26 cellular contexts compared by ENCODE assay signal in the genomic region with DNA sequence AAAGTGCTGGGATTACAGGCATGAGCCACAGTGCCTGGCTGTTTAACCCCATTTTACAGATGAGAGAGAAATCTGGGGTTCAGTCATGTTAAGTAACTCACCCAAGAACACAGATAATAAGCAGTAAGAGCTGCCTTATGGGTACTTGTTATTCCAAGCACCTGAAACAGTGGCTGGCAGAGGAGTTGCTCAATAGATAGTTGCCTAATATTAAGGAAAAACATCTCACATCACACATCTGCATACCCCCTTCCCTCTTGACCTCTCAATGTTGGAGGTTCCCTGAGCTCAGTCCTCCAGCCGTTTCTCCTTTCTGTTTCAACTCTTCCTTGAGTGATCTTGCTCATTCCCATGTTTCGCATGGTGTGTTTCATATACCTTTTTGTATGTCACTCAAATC.
DNase-seq lines count a peak whose midpoint lies in the region; ATAC-seq and TF ChIP-seq lines count a peak whose summit lies in the region.
"Had no signal": no experiment of that assay in that cellular context is flagged by ENCODE, and none has a peak within 500 bp of the region (broad histone marks: within the 10 kb centered on the region; RNA-seq: fewer than 3 reads in every experiment).

No MANE protein-coding gene starts in this region.

- no peaks in the 10 kb centered on the region for H3K9me3 ChIP-seq in CD4-positive, CD25-positive, alpha-beta regulatory T cell (ENCODE audit: control insufficient read depth in 2 of 2, low read length in 2 of 2)
- H3K9me3 ChIP-seq in CD8-positive, alpha-beta T cell (ENCODE audit: low read length): no peaks in the 10 kb centered on the region
- no peaks in the 10 kb centered on the region for H3K9me3 ChIP-seq in naive thymus-derived CD4-positive, alpha-beta T cell (ENCODE audit: control insufficient read depth in 2 of 3, low read length in 3 of 3)
- no peaks in the 10 kb centered on the region for H3K9me3 ChIP-seq in heart left ventricle
- H3K9me3 ChIP-seq: BLaER1, SJSA1 had no signal

- POLR2A ChIA-PET in CD8-positive, alpha-beta T cell (lab: Charles Lee): interaction anchor here (0.8 kb wide), 1 partner anchor 1469 kb away, joined by 3 read pairs; no protein-coding TSS in a partner anchor
- POLR2A ChIA-PET in naive thymus-derived CD4-positive, alpha-beta T cell (lab: Charles Lee): interaction anchor here (0.9 kb wide), 1 partner anchor 12 kb away, joined by 5 read pairs; no protein-coding TSS in a partner anchor

- H3K36me3 Mint-ChIP-seq in CD4-positive, CD25-positive, alpha-beta regulatory T cell: peaks cover 42% of the 10 kb centered on the region
- H3K36me3 Mint-ChIP-seq in CD8-positive, alpha-beta T cell: peaks cover 63% of the 10 kb centered on the region
- peaks cover 19% of the 10 kb centered on the region for H3K36me3 Mint-ChIP-seq in central memory CD8-positive, alpha-beta T cell (ENCODE audit: insufficient read depth)
- H3K36me3 Mint-ChIP-seq in naive thymus-derived CD4-positive, alpha-beta T cell: peaks cover 6 to 63% (median 41%) of the 10 kb centered on the region in 5 donors
- H3K36me3 Mint-ChIP-seq in progenitor cell of endocrine pancreas (ENCODE audit: insufficient read depth): peaks cover 4% of the 10 kb centered on the region

- no peak for TF ChIP-seq CTCF in CD8-positive, alpha-beta T cell (IDR thresholded peaks at IDR 0.05)
- TF ChIP-seq CTCF in heart left ventricle (IDR thresholded peaks at IDR 0.05) (no peak), progenitor cell of endocrine pancreas (IDR thresholded peaks at IDR 0.05; ENCODE audit: unreplicated experiment) (no peak)

- intact Hi-C loops in CD8-positive, alpha-beta T cell (cut with DNase I, micrococcal nuclease): no loop called here
- intact Hi-C loops in naive thymus-derived CD4-positive, alpha-beta T cell (cut with micrococcal nuclease): no loop called here
- intact Hi-C loops in heart left ventricle (cut with DNase I): no loop called here

- no peaks in the 10 kb centered on the region for H3K9me3 Mint-ChIP-seq in CD4-positive, CD25-positive, alpha-beta regulatory T cell
- no peaks in the 10 kb centered on the region for H3K9me3 Mint-ChIP-seq in CD8-positive, alpha-beta T cell
- H3K9me3 Mint-ChIP-seq in central memory CD8-positive, alpha-beta T cell: no peaks in the 10 kb centered on the region
- H3K9me3 Mint-ChIP-seq in naive thymus-derived CD4-positive, alpha-beta T cell: peaks cover 0 to 4% (median 0%) of the 10 kb centered on the region in 11 donors
- H3K9me3 Mint-ChIP-seq in progenitor cell of endocrine pancreas (ENCODE audit: low read depth): no peaks in the 10 kb centered on the region

- H3K4me3 ChIP-seq in CD4-positive, CD25-positive, alpha-beta regulatory T cell (ENCODE audit: low read depth, low read length): no peak overlapping the region
- H3K4me3 ChIP-seq in CD8-positive, alpha-beta T cell (ENCODE audit: low read depth, low read length): no peak overlapping the region
- no peak overlapping the region for H3K4me3 ChIP-seq in naive thymus-derived CD4-positive, alpha-beta T cell (ENCODE audit: low read length)
- no peak overlapping the region for H3K4me3 ChIP-seq in heart left ventricle
- H3K4me3 ChIP-seq: BLaER1, PC-9, SJSA1 had no signal

- no peak overlapping the region for H3K4me3 Mint-ChIP-seq in CD4-positive, CD25-positive, alpha-beta regulatory T cell
- H3K4me3 Mint-ChIP-seq in CD8-positive, alpha-beta T cell: no peak overlapping the region
- H3K4me3 Mint-ChIP-seq in central memory CD8-positive, alpha-beta T cell: no peak overlapping the region
- H3K4me3 Mint-ChIP-seq in naive thymus-derived CD4-positive, alpha-beta T cell: no peak overlapping the region
- H3K4me3 Mint-ChIP-seq in progenitor cell of endocrine pancreas (ENCODE audit: low read depth): no peak overlapping the region

- H3K27ac Mint-ChIP-seq in CD4-positive, CD25-positive, alpha-beta regulatory T cell: peak overlapping the region; percentile 15 to 60 (median 36)
- H3K27ac Mint-ChIP-seq in CD8-positive, alpha-beta T cell: peak overlapping the region; percentile 0
- peak overlapping the region; percentile 64 for H3K27ac Mint-ChIP-seq in central memory CD8-positive, alpha-beta T cell (ENCODE audit: low read depth)
- H3K27ac Mint-ChIP-seq in naive thymus-derived CD4-positive, alpha-beta T cell: peak overlapping the region in 7 of 9 donors; percentile 3 to 78 (median 60)
- no peak overlapping the region for H3K27ac Mint-ChIP-seq in progenitor cell of endocrine pancreas

- CTCF ChIA-PET in CD8-positive, alpha-beta T cell (lab: Charles Lee): interaction anchor here (1.5 kb wide), 1 partner anchor 9 kb away, joined by 4 read pairs; no protein-coding TSS in a partner anchor
- CTCF ChIA-PET in naive thymus-derived CD4-positive, alpha-beta T cell (lab: Charles Lee): interaction anchor here (1.0 to 1.4 kb wide), 3 partner anchors 10 to 33 kb away, joined by 3 to 5 read pairs (median 3); no protein-coding TSS in a partner anchor

- WGBS in heart left ventricle, 4 donors: 90 to 99% (median 95%) methylated on average over 2 of the region's 2 CpGs

- peaks cover 14% of the 10 kb centered on the region for H3K36me3 ChIP-seq in CD4-positive, CD25-positive, alpha-beta regulatory T cell (ENCODE audit: control insufficient read depth, insufficient read depth, low read length)
- no peaks in the 10 kb centered on the region for H3K36me3 ChIP-seq in CD8-positive, alpha-beta T cell (ENCODE audit: insufficient read depth, low read length)
- H3K36me3 ChIP-seq in naive thymus-derived CD4-positive, alpha-beta T cell (ENCODE audit: control insufficient read depth in 2 of 3, insufficient read depth in 3 of 3, low read length in 3 of 3): peaks cover 0 to 5% (median 0%) of the 10 kb centered on the region in 3 experiments
- peaks cover 0 to 5% (median 0%) of the 10 kb centered on the region in 9 donors for H3K36me3 ChIP-seq in heart left ventricle
- H3K36me3 ChIP-seq: SJSA1 had no signal

- H3K27ac ChIP-seq in CD4-positive, CD25-positive, alpha-beta regulatory T cell (ENCODE audit: insufficient read depth, low read length, poor library complexity, severe bottlenecking): no peak overlapping the region
- no peak overlapping the region for H3K27ac ChIP-seq in CD8-positive, alpha-beta T cell (ENCODE audit: low read depth, low read length)
- H3K27ac ChIP-seq in naive thymus-derived CD4-positive, alpha-beta T cell (ENCODE audit: low read depth, low read length): no peak overlapping the region
- H3K27ac ChIP-seq in heart left ventricle: no peak overlapping the region
- H3K27ac ChIP-seq: BLaER1, HL-60, PC-9, SJSA1 had no signal

- H3K27me3 Mint-ChIP-seq in CD4-positive, CD25-positive, alpha-beta regulatory T cell: no peaks in the 10 kb centered on the region
- H3K27me3 Mint-ChIP-seq in CD8-positive, alpha-beta T cell (ENCODE audit: low read depth): no peaks in the 10 kb centered on the region
- H3K27me3 Mint-ChIP-seq in central memory CD8-positive, alpha-beta T cell: no peaks in the 10 kb centered on the region
- no peaks in the 10 kb centered on the region for H3K27me3 Mint-ChIP-seq in naive thymus-derived CD4-positive, alpha-beta T cell
- no peaks in the 10 kb centered on the region for H3K27me3 Mint-ChIP-seq in progenitor cell of endocrine pancreas

- ATAC-seq in CD4-positive, CD25-positive, alpha-beta regulatory T cell (ENCODE audit: low read depth in 2 of 2): no peak
- no peak for ATAC-seq in CD8-positive, alpha-beta T cell
- ATAC-seq in central memory CD8-positive, alpha-beta T cell (replicated peaks; ENCODE audit: extremely low read depth, poor library complexity, severe bottlenecking): no peak
- ATAC-seq in naive thymus-derived CD4-positive, alpha-beta T cell: no peak
- ATAC-seq in heart left ventricle: no peak
- ATAC-seq: Right ventricle myocardium inferior had no signal

- DNase-seq in CD4-positive, CD25-positive, alpha-beta regulatory T cell: no peak
- no peak for DNase-seq in CD8-positive, alpha-beta T cell
- DNase-seq in central memory CD8-positive, alpha-beta T cell (ENCODE audit: low spot score in 2 of 2): no peak
- DNase-seq in naive thymus-derived CD4-positive, alpha-beta T cell: no peak
- no peak for DNase-seq in NOMO-1 treated with DMSO at 0.1 percent for 48 hours (lab: John Stamatoyannopoulos, UW; ENCODE audit: unreplicated experiment)
- DNase-seq in heart left ventricle: no peak
- no peak for DNase-seq in progenitor cell of endocrine pancreas (ENCODE audit: low spot score, unreplicated experiment)
- DNase-seq: Calu3; DND-41; GOT3; HCEC 1CT; Karpas-422; MV-4-11; NCI-H1105; NCI-H1436 treated with DMSO at 0.1 percent for 48 hours; NCI-H187 treated with DMSO at 0.1 percent for 48 hours; NCI-H2171 treated with DMSO at 0.1 percent for 48 hours; NCI-H345; NCI-H524; NCI-H82; NK-92 treated with Interleukin-12 subunit alpha and Interleukin-12 subunit beta, amount 100 ng/mL, for 24 hours; PC-9 had no signal

- peaks cover 7 to 34% (median 12%) of the 10 kb centered on the region in 4 donors for H3K4me1 Mint-ChIP-seq in CD4-positive, CD25-positive, alpha-beta regulatory T cell
- peaks cover 10% of the 10 kb centered on the region for H3K4me1 Mint-ChIP-seq in CD8-positive, alpha-beta T cell (ENCODE audit: low read depth)
- H3K4me1 Mint-ChIP-seq in central memory CD8-positive, alpha-beta T cell: peaks cover 48% of the 10 kb centered on the region
- H3K4me1 Mint-ChIP-seq in naive thymus-derived CD4-positive, alpha-beta T cell: peaks cover 0 to 57% (median 37%) of the 10 kb centered on the region in 7 donors
- H3K4me1 Mint-ChIP-seq in progenitor cell of endocrine pancreas (ENCODE audit: low read depth): no peaks in the 10 kb centered on the region

- no peaks in the 10 kb centered on the region for H3K27me3 ChIP-seq in CD4-positive, CD25-positive, alpha-beta regulatory T cell (ENCODE audit: control insufficient read depth, insufficient read depth, low read length)
- H3K27me3 ChIP-seq in CD8-positive, alpha-beta T cell (ENCODE audit: insufficient read depth, low read length): no peaks in the 10 kb centered on the region
- H3K27me3 ChIP-seq in naive thymus-derived CD4-positive, alpha-beta T cell (ENCODE audit: control insufficient read depth in 2 of 2, insufficient read depth in 2 of 2, low read length in 2 of 2): no peaks in the 10 kb centered on the region
- H3K27me3 ChIP-seq in heart left ventricle: no peaks in the 10 kb centered on the region
- H3K27me3 ChIP-seq: BLaER1, SJSA1 had no signal

- no peaks in the 10 kb centered on the region for H3K4me1 ChIP-seq in CD4-positive, CD25-positive, alpha-beta regulatory T cell (ENCODE audit: control insufficient read depth, insufficient read depth, low read length, poor library complexity, severe bottlenecking)
- no peaks in the 10 kb centered on the region for H3K4me1 ChIP-seq in CD8-positive, alpha-beta T cell (ENCODE audit: insufficient read depth, low read length)
- H3K4me1 ChIP-seq in naive thymus-derived CD4-positive, alpha-beta T cell (ENCODE audit: control insufficient read depth in 2 of 2, insufficient read depth in 2 of 2, low read length in 2 of 2): no peaks in the 10 kb centered on the region
- H3K4me1 ChIP-seq in heart left ventricle: no peaks in the 10 kb centered on the region
- H3K4me1 ChIP-seq: BLaER1, SJSA1 had no signal

- TF ChIP-seq POLR2A in heart left ventricle (IDR thresholded peaks at IDR 0.05): no peak
